Comparison of ENCODE assay signal across 20 cellular contexts in the genomic region with DNA sequence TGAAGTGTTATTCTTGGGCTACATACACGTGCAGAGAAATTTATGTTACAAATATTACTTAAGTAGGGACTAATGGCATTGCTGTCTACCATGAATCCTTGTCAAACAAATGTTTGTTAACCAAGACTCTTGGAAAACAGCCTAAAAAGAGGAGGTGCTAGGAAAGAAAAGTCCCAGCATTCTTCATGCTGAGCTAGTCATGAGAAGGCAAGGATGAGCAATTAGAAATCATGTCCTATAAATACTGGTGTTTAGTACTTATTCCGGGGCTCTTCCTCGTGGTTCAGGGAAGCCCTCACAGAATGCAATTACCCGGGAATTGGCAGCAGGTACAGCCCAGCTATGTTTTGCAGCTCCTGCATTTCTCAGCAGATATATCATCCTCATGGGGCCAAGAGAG.
"Had no signal": no experiment of that assay in that cellular context is flagged by ENCODE, and none has a peak within 500 bp of the region (broad histone marks: within the 10 kb centered on the region; RNA-seq: fewer than 3 reads in every experiment).

No MANE protein-coding gene starts in this region.

- H3K9me3 Mint-ChIP-seq: activated B cell treated with CpG ODN at 0.5 μM for 24 hours; activated CD4-positive, alpha-beta T cell treated with anti-CD3 and anti-CD28 coated beads, Interleukin-2, amount 10 ng/mL, durations not matched to agents 7 days and 5 days; activated naive CD8-positive, alpha-beta T cell treated with anti-CD3 and anti-CD28 coated beads, Interleukin-2, amount 10 ng/mL, durations not matched to agents 7 days and 5 days; stimulated activated naive CD8-positive, alpha-beta T cell treated with anti-CD3 and anti-CD28 coated beads, Interleukin-15, Interleukin-2, amounts not matched to agents 100 ng/mL and 50 ng/mL, for 24 hours had no signal

- H3K27me3 ChIP-seq: cardiac muscle cell, esophagus muscularis mucosa, gastroesophageal sphincter, heart right ventricle, right lobe of liver, suprapubic skin had no signal

- H3K9me3 ChIP-seq: esophagus muscularis mucosa, gastroesophageal sphincter, heart right ventricle, lower lobe of right lung, psoas muscle, right lobe of liver, suprapubic skin had no signal

- DNase-seq: activated B cell treated with CpG ODN at 0.5 μM for 24 hours; activated CD4-positive, alpha-beta T cell treated with anti-CD3 and anti-CD28 coated beads, Interleukin-2, amount 10 ng/mL, durations not matched to agents 7 days and 5 days; activated CD8-positive, alpha-beta memory T cell treated with anti-CD3 and anti-CD28 coated beads for 24 hours; activated naive CD8-positive, alpha-beta T cell treated with anti-CD3 and anti-CD28 coated beads, Interleukin-2, amount 10 ng/mL, durations not matched to agents 7 days and 5 days; anterior cingulate cortex; heart right ventricle; left colon; lower lobe of right lung; midbrain; psoas muscle; right lobe of liver; trophoblast cell had no signal

- H3K36me3 Mint-ChIP-seq: activated naive CD8-positive, alpha-beta T cell treated with anti-CD3 and anti-CD28 coated beads, Interleukin-2, amount 10 ng/mL, durations not matched to agents 7 days and 5 days had no signal

- H3K27ac ChIP-seq: cardiac muscle cell, esophagus muscularis mucosa, gastroesophageal sphincter, heart right ventricle, lower lobe of right lung, psoas muscle, right lobe of liver, suprapubic skin had no signal

- H3K36me3 ChIP-seq: cardiac muscle cell, esophagus muscularis mucosa, gastroesophageal sphincter, heart right ventricle, lower lobe of right lung, right lobe of liver, suprapubic skin had no signal

- FAIRE-seq: colon, TTC549 had no signal

- H3K27ac Mint-ChIP-seq: activated B cell treated with CpG ODN at 0.5 μM for 24 hours; activated CD4-positive, alpha-beta T cell treated with anti-CD3 and anti-CD28 coated beads, Interleukin-2, amount 10 ng/mL, durations not matched to agents 7 days and 5 days; activated naive CD8-positive, alpha-beta T cell treated with anti-CD3 and anti-CD28 coated beads, Interleukin-2, amount 10 ng/mL, durations not matched to agents 7 days and 5 days; stimulated activated naive CD8-positive, alpha-beta T cell treated with anti-CD3 and anti-CD28 coated beads, Interleukin-15, Interleukin-2, amounts not matched to agents 100 ng/mL and 50 ng/mL, for 24 hours had no signal

- H3K4me3 ChIP-seq: cardiac muscle cell, esophagus muscularis mucosa, gastroesophageal sphincter, heart right ventricle, lower lobe of right lung, psoas muscle, right lobe of liver, suprapubic skin had no signal

- H3K4me1 Mint-ChIP-seq: activated B cell treated with CpG ODN at 0.5 μM for 24 hours; activated CD4-positive, alpha-beta T cell treated with anti-CD3 and anti-CD28 coated beads, Interleukin-2, amount 10 ng/mL, durations not matched to agents 7 days and 5 days; activated naive CD8-positive, alpha-beta T cell treated with anti-CD3 and anti-CD28 coated beads, Interleukin-2, amount 10 ng/mL, durations not matched to agents 7 days and 5 days; neural crest cell had no signal

- H3K4me3 Mint-ChIP-seq: activated B cell treated with CpG ODN at 0.5 μM for 24 hours; activated CD4-positive, alpha-beta T cell treated with anti-CD3 and anti-CD28 coated beads, Interleukin-2, amount 10 ng/mL, durations not matched to agents 7 days and 5 days; activated naive CD8-positive, alpha-beta T cell treated with anti-CD3 and anti-CD28 coated beads, Interleukin-2, amount 10 ng/mL, durations not matched to agents 7 days and 5 days; neural crest cell; stimulated activated naive CD8-positive, alpha-beta T cell treated with anti-CD3 and anti-CD28 coated beads, Interleukin-15, Interleukin-2, amounts not matched to agents 100 ng/mL and 50 ng/mL, for 24 hours had no signal

- H3K27me3 Mint-ChIP-seq: activated B cell treated with CpG ODN at 0.5 μM for 24 hours; activated CD4-positive, alpha-beta T cell treated with anti-CD3 and anti-CD28 coated beads, Interleukin-2, amount 10 ng/mL, durations not matched to agents 7 days and 5 days; activated naive CD8-positive, alpha-beta T cell treated with anti-CD3 and anti-CD28 coated beads, Interleukin-2, amount 10 ng/mL, durations not matched to agents 7 days and 5 days; stimulated activated naive CD8-positive, alpha-beta T cell treated with anti-CD3 and anti-CD28 coated beads, Interleukin-15, Interleukin-2, amounts not matched to agents 100 ng/mL and 50 ng/mL, for 24 hours had no signal

- ATAC-seq: gastroesophageal sphincter, heart right ventricle, left colon, lower lobe of right lung, right lobe of liver had no signal

- H3K4me1 ChIP-seq: heart right ventricle, lower lobe of right lung, psoas muscle, right lobe of liver, suprapubic skin had no signal
